10 cellular contexts compared by ENCODE assay signal in genomic region chr17:78355045-78355641, GRCh38. TPM values are rescaled to one million over a fixed set of nuclear protein-coding genes. Genes with fewer than 3 reads are reported as not detected.
DNase-seq lines count a peak whose midpoint lies in the region; ATAC-seq, FAIRE-seq and TF ChIP-seq lines count a peak whose summit lies in the region.
"Had no signal": no experiment of that assay in that cellular context is flagged by ENCODE, and none has a peak within 500 bp of the region (broad histone marks: within the 10 kb centered on the region; RNA-seq: fewer than 3 reads in every experiment).

No MANE protein-coding gene starts in this region.

- H3K27me3 ChIP-seq in Loucy (ENCODE audit: insufficient read depth, low read length, poor library complexity, severe bottlenecking) (peaks cover 9% of the 10 kb centered on the region), K562 (ENCODE audit: control insufficient read depth in 2 of 2, insufficient read depth in 2 of 2, low read length in 2 of 2) (no peaks in the 10 kb centered on the region)

- in situ Hi-C loops in K562 (cut with MboI) = no loop called here

- no peak for TF ChIP-seq CTCF in A549 (IDR thresholded peaks at IDR 0.05)
- no peak for TF ChIP-seq CTCF in Loucy (conservative IDR thresholded peaks at IDR 0.05; ENCODE audit: low read length)
- TF ChIP-seq CTCF in K562 (IDR thresholded peaks at IDR 0.05 in 2 of 3, conservative IDR thresholded peaks at IDR 0.05 in 1 of 3; ENCODE audit: insufficient read depth in 2 of 3, low read depth in 1 of 3, low read length in 3 of 3) = no peak
- no peak for TF ChIP-seq CTCF in nephron (IDR thresholded peaks at IDR 0.05; ENCODE audit: unreplicated experiment in 3 of 3)

- DNase-seq in A549 (ENCODE audit: low read depth in 1 of 2, low spot score in 1 of 2) = no peak
- peak in 1 of 4 experiments; percentile 38 for DNase-seq in K562 (ENCODE audit: extremely low read depth in 1 of 4, low spot score in 3 of 4)
- no peak for DNase-seq in NCI-H69 (lab: John Stamatoyannopoulos, UW)
- DNase-seq in NCI-H748 treated with DMSO at 0.1 percent for 48 hours (lab: John Stamatoyannopoulos, UW) = no peak
- DNase-seq: activated CD4-positive, alpha-beta T cell treated with anti-CD3 and anti-CD28 coated beads for 1 hour had no signal

- H3K9me2 ChIP-seq in Loucy (replicated peaks; ENCODE audit: low read depth, low read length) = no peaks in the 10 kb centered on the region

- 64% methylated on average over 9 of the region's 9 CpGs for WGBS in A549 (ENCODE audit: missing lambda C conversion rate)
- 30% methylated on average over 9 of the region's 9 CpGs for WGBS in K562 (ENCODE audit: insufficient coverage, low coverage, missing lambda C conversion rate)

- H3K27me3 Mint-ChIP-seq in nephron (ENCODE audit: low read depth) = peaks cover 37% of the 10 kb centered on the region

- H3K9me3 ChIP-seq in A549 = no peaks in the 10 kb centered on the region
- no peaks in the 10 kb centered on the region for H3K9me3 ChIP-seq in Loucy (ENCODE audit: insufficient read depth, low read depth, low read length)
- no peaks in the 10 kb centered on the region for H3K9me3 ChIP-seq in K562 (replicated peaks; ENCODE audit: control insufficient read depth, insufficient read depth, low read depth, low read length)

- peak overlapping the region in 2 of 3 experiments; percentile 47 to 98 for H3K27ac Mint-ChIP-seq in nephron

- POLR2A ChIA-PET in A549 (lab: Yijun Ruan, JAX) = no interaction called here
- POLR2A ChIA-PET in K562 (lab: Yijun Ruan, JAX) = interaction anchor here (1.2 to 1.7 kb wide), 3 partner anchors 9 to 14 kb away, joined by 3 read pairs; no protein-coding TSS in a partner anchor

- no peak for TF ChIP-seq POLR2A in A549 (IDR thresholded peaks at IDR 0.05; ENCODE audit: low read length)
- TF ChIP-seq POLR2A in K562 (conservative IDR thresholded peaks at IDR 0.05) = no peak

- peaks cover 63% of the 10 kb centered on the region for H3K4me1 Mint-ChIP-seq in nephron

- ATAC-seq in A549 (no peak), K562 (no peak), GM18873 (IDR thresholded peaks at IDR 0.05; ENCODE audit: low FRiP score, unreplicated experiment) (no peak), GM19455 (IDR thresholded peaks at IDR 0.05; ENCODE audit: unreplicated experiment) (no peak)

- no TSS peak for BruUV-seq in K562 (replicated peaks; lab: Mats Ljungman, UMichigan)

- FAIRE-seq in A549 (lab: Jason Lieb, UNC) = no peak
- peak; percentile 73 for FAIRE-seq in K562 (lab: Jason Lieb, UNC)
- FAIRE-seq: islet of Langerhans had no signal

- H2AFZ ChIP-seq in Loucy (ENCODE audit: low read length) = no peak overlapping the region
- H2AFZ ChIP-seq in K562 (ENCODE audit: low read depth, low read length) = no peak overlapping the region

- H3K4me2 ChIP-seq in A549 (peak overlapping the region; percentile 100), Loucy (ENCODE audit: low read depth, low read length, poor library complexity, severe bottlenecking) (peak overlapping the region; percentile 55), K562 (ENCODE audit: insufficient read depth, low read length) (no peak overlapping the region)

- H3K4me1 ChIP-seq in A549 (peaks cover 82% of the 10 kb centered on the region), Loucy (ENCODE audit: insufficient read depth, low read length, poor library complexity, severe bottlenecking) (peaks cover 26% of the 10 kb centered on the region), K562 (replicated peaks in 1 of 2; ENCODE audit: control insufficient read depth in 2 of 2, insufficient read depth in 2 of 2, low read length in 2 of 2) (peaks cover 47 to 73% of the 10 kb centered on the region in 2 experiments)

- TF ChIP-seq EP300 in A549 (IDR thresholded peaks at IDR 0.05) (no peak), K562 (IDR thresholded peaks at IDR 0.05; ENCODE audit: low read length) (no peak)

- H3K9me3 Mint-ChIP-seq in nephron = no peaks in the 10 kb centered on the region

- H3K9me1 ChIP-seq in K562 (ENCODE audit: control insufficient read depth, insufficient read depth, low read length) = peaks cover 23% of the 10 kb centered on the region

- peaks cover 12% of the 10 kb centered on the region for H3K36me3 Mint-ChIP-seq in nephron (ENCODE audit: low read depth)

- intact Hi-C loops in K562 (cut with micrococcal nuclease) = no loop called here

- CTCF ChIA-PET in A549 (lab: Yijun Ruan, JAX) (interaction anchor here (1.1 to 9.9 kb wide), 4 partner anchors 13 to 67 kb away, joined by 3 to 132 read pairs (median 4); no protein-coding TSS in a partner anchor), K562 (lab: Yijun Ruan, JAX; ENCODE audit: low intra/inter-chr PET ratio) (no interaction called here)

- H3K27ac ChIP-seq in A549 = peak overlapping the region; percentile 93 to 96; a peak in 5 of 6 replicates
- no peak overlapping the region for H3K27ac ChIP-seq in K562 (ENCODE audit: extremely low read depth, low read depth, low read length)

- H3F3A ChIP-seq in Loucy (ENCODE audit: low read depth) = peaks cover 5% of the 10 kb centered on the region; the same call in 1 of the 2 replicates

- H3K9ac ChIP-seq in Loucy (ENCODE audit: low read depth, low read length, poor library complexity, severe bottlenecking) (no peak overlapping the region), K562 (ENCODE audit: insufficient read depth in 1 of 2, low read depth in 2 of 2, low read length in 2 of 2) (peak overlapping the region; percentile 7 to 44; a peak in 2 of 4 replicates)

- H4K20me1 ChIP-seq in Loucy (ENCODE audit: insufficient read depth, low read length, poor library complexity, severe bottlenecking) (no peaks in the 10 kb centered on the region), K562 (replicated peaks; ENCODE audit: control insufficient read depth, insufficient read depth, low read length) (peaks cover 37% of the 10 kb centered on the region)

- H3K36me3 ChIP-seq in Loucy (ENCODE audit: insufficient read depth, low read length) = no peaks in the 10 kb centered on the region
- H3K36me3 ChIP-seq in K562 (ENCODE audit: control insufficient read depth, insufficient read depth, low read length) = peaks cover 33% of the 10 kb centered on the region

- H3K79me2 ChIP-seq in Loucy (ENCODE audit: insufficient read depth, low read length) (no peaks in the 10 kb centered on the region), K562 (ENCODE audit: control insufficient read depth, insufficient read depth, low read length) (peaks cover 38% of the 10 kb centered on the region)

- H3K4me3 Mint-ChIP-seq in nephron = peak overlapping the region; percentile 57 to 71 (median 67)

- TF ChIP-seq RAD21 in A549 (conservative IDR thresholded peaks at IDR 0.05 in 1 of 2, IDR thresholded peaks at IDR 0.05 in 1 of 2) (no peak), K562 (CRISPR knock-in tag; conservative IDR thresholded peaks at IDR 0.05 in 1 of 2, IDR thresholded peaks at IDR 0.05 in 1 of 2) (no peak)

- H3K4me3 ChIP-seq in A549 (no peak overlapping the region), Loucy (ENCODE audit: low read length, poor library complexity, severe bottlenecking) (no peak overlapping the region), K562 (no peak overlapping the region)

RNA-seq across cellular contexts. Expression of gene SOCS3, which starts 4.7 kb away (rescaled TPM):
- polyA plus RNA-seq in A549 (2011; rRNA removed) (13.3 and 14.7 TPM in 2 replicates), A549 (2017; fragmentation: RNase III; extraction: RNeasy Plus Mini Kit Qiagen cat#74134 plus additional on column Dnase treatment) (10.9 to 13.5 TPM (median 11.5 TPM) in 3 replicates), K562 (2011; rRNA removed) (12.7 and 17.9 TPM in 2 replicates), K562 (2014; fragmentation: Illumina TruSeq; extraction: Trizol) (12.5 and 19.4 TPM in 2 replicates), K562 (2014; fragmentation: Nextera tagmentation; extraction: Ambion mirVana) (under 1 TPM; 0.56 to 0.92 TPM), K562 (2014; rRNA removed) (17.5 and 21.9 TPM in 2 replicates)
- 16.7 and 27.8 TPM in 2 replicates for polyA plus RNA-seq in A549 (2012; cell fraction: cytosol; rRNA removed)
- 32.8 and 41.8 TPM in 2 replicates for polyA plus RNA-seq in A549 (2012; cell fraction: nucleus; rRNA removed)
- polyA minus RNA-seq in A549 (2011; rRNA and poly(A)+ RNA removed) = 19.8 and 19.9 TPM in 2 replicates
- total RNA-seq in K562 (2011; cell fraction: chromatin; rRNA removed; ENCODE audit: low replicate concordance) = 20.8 and 58.5 TPM in 2 replicates
- total RNA-seq in K562 (2011; cell fraction: nucleolus; rRNA removed) = 62.9 and 64.2 TPM in 2 replicates
- 32.2 and 39.5 TPM in 2 replicates for total RNA-seq in K562 (2011; cell fraction: nucleoplasm; rRNA removed)
- total RNA-seq in K562 (2014; rRNA removed) (37.3 and 38.9 TPM in 2 replicates), K562 (2014; rRNA removed; fragmentation: Illumina TruSeq; extraction: Trizol) (13.7 and 14.4 TPM in 2 replicates), K562 (2015; rRNA removed; fragmentation: Illumina TruSeq; extraction: Trizol) (10.9 and 12.3 TPM in 2 replicates), K562 (2021) (30.7 and 36.8 TPM in 2 replicates)
- polyA plus RNA-seq in K562 (2011; cell fraction: cytosol; rRNA removed) = 12.3 and 31.5 TPM in 2 replicates
- polyA plus RNA-seq in K562 (2011; cell fraction: nucleus; rRNA removed) = 26.9 and 59.7 TPM in 2 replicates
- polyA plus RNA-seq in K562 (2012) = 8.8 and 9.6 TPM in 2 replicates
- 12.4 and 23.2 TPM in 2 replicates for polyA minus RNA-seq in K562 (2011; rRNA and poly(A)+ RNA removed)
- polyA minus RNA-seq in K562 (2011; cell fraction: cytosol; rRNA and poly(A)+ RNA removed) = 22.2 and 30.9 TPM in 2 replicates
- 23.3 and 27.7 TPM in 2 replicates for polyA minus RNA-seq in K562 (2011; cell fraction: nucleus; rRNA and poly(A)+ RNA removed)

RNA-seq across cellular contexts. Expression of gene PGS1, which starts 23.3 kb away (rescaled TPM):
- polyA plus RNA-seq in A549 (2011; rRNA removed) (29.5 and 29.6 TPM in 2 replicates), A549 (2017; fragmentation: RNase III; extraction: RNeasy Plus Mini Kit Qiagen cat#74134 plus additional on column Dnase treatment) (23.4 to 27.0 TPM (median 23.7 TPM) in 3 replicates), K562 (2011; rRNA removed) (39.4 and 43.6 TPM in 2 replicates), K562 (2014; fragmentation: Illumina TruSeq; extraction: Trizol) (22.3 and 27.0 TPM in 2 replicates), K562 (2014; fragmentation: Nextera tagmentation; extraction: Ambion mirVana) (1 to 10 TPM; 1.3 to 1.8 TPM), K562 (2014; rRNA removed) (29.7 and 36.0 TPM in 2 replicates)
- 41.5 and 50.7 TPM in 2 replicates for polyA plus RNA-seq in A549 (2012; cell fraction: cytosol; rRNA removed)
- 111 and 113 TPM in 2 replicates for polyA plus RNA-seq in A549 (2012; cell fraction: nucleus; rRNA removed)
- 40.0 and 45.8 TPM in 2 replicates for polyA minus RNA-seq in A549 (2011; rRNA and poly(A)+ RNA removed)
- 72.8 and 169 TPM in 2 replicates for total RNA-seq in K562 (2011; cell fraction: chromatin; rRNA removed; ENCODE audit: low replicate concordance)
- total RNA-seq in K562 (2011; cell fraction: nucleolus; rRNA removed) = 88.1 and 96.7 TPM in 2 replicates
- 70.5 and 71.8 TPM in 2 replicates for total RNA-seq in K562 (2011; cell fraction: nucleoplasm; rRNA removed)
- total RNA-seq in K562 (2014; rRNA removed) (24.0 and 33.4 TPM in 2 replicates), K562 (2014; rRNA removed; fragmentation: Illumina TruSeq; extraction: Trizol) (10.7 and 14.0 TPM in 2 replicates), K562 (2015; rRNA removed; fragmentation: Illumina TruSeq; extraction: Trizol) (16.9 and 20.3 TPM in 2 replicates), K562 (2021) (33.5 and 38.4 TPM in 2 replicates)
- polyA plus RNA-seq in K562 (2011; cell fraction: cytosol; rRNA removed) = 36.4 and 45.7 TPM in 2 replicates
- 113 and 149 TPM in 2 replicates for polyA plus RNA-seq in K562 (2011; cell fraction: nucleus; rRNA removed)
- 24.6 and 37.9 TPM in 2 replicates for polyA plus RNA-seq in K562 (2012)
- 23.3 and 26.9 TPM in 2 replicates for polyA minus RNA-seq in K562 (2011; rRNA and poly(A)+ RNA removed)
- 30.8 and 30.9 TPM in 2 replicates for polyA minus RNA-seq in K562 (2011; cell fraction: cytosol; rRNA and poly(A)+ RNA removed)
- polyA minus RNA-seq in K562 (2011; cell fraction: nucleus; rRNA and poly(A)+ RNA removed) = 40.8 and 57.1 TPM in 2 replicates
